Comparison of ENCODE assay signal across 1 cellular context in the genomic region with DNA sequence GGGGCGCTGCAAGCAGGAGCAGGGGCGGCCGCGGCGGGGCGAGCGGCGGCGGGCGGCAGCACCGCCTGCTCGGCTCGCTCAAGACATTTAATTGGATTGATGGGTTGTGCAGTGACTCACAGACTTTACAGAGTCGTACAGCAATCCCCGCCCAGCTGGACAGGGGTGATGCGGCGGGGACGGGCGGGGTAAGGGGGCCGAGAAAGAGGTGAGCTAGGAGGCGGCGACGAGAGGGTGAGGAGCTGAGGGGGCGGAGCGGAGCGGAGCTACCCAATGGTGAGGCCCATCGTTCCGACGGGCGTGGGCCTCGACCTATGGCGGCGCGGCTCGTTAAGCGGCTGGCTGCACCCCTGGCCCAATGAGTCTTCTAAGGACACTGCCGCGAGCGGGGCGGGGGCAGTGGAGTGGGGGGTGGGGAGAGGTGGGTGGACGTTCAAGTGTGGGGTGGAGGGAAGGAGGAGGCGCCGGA.
A peak's percentile ranks its signal among the peaks of the same experiment; 100 is the strongest.
TF ChIP-seq lines count a peak whose summit lies in the region.

No MANE protein-coding gene starts in this region.

TF ChIP-seq in HepG2, 621 proteins besides CTCF, POLR2A, EP300 and RAD21 (continued from another document and continues in another):
- peak; percentile 54; the same call in 1 of the 2 replicates for TF ChIP-seq RARA (CRISPR knock-in tag; IDR thresholded peaks at IDR 0.05)
- TF ChIP-seq, protein P1, sequence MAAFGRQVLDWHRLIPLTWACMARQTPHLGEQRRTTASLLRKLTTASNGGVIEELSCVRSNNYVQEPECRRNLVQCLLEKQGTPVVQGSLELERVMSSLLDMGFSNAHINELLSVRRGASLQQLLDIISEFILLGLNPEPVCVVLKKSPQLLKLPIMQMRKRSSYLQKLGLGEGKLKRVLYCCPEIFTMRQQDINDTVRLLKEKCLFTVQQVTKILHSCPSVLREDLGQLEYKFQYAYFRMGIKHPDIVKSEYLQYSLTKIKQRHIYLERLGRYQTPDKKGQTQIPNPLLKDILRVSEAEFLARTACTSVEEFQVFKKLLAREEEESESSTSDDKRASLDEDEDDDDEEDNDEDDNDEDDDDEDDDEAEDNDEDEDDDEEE (CRISPR knock-in tag; IDR thresholded peaks at IDR 0.05) = peak; percentile 68; the same call in 1 of the 2 replicates
- TF ChIP-seq SALL2 (CRISPR knock-in tag; IDR thresholded peaks at IDR 0.05) = peak; percentile 64; the same call in 1 of the 2 replicates
- TF ChIP-seq IRX3 (CRISPR knock-in tag; IDR thresholded peaks at IDR 0.05; ENCODE audit: borderline replicate concordance, low read depth) = no peak
- no peak for TF ChIP-seq HCFC1 (IDR thresholded peaks at IDR 0.05; ENCODE audit: low read depth, low read length)
- TF ChIP-seq CHD2 (IDR thresholded peaks at IDR 0.05; ENCODE audit: low read depth, low read length) = peak; percentile 67; the same call in 1 of the 2 replicates
- no peak for TF ChIP-seq SMAD1 (CRISPR knock-in tag; IDR thresholded peaks at IDR 0.05; ENCODE audit: borderline replicate concordance, low read depth)
- peak; percentile 67 for TF ChIP-seq TAF15 (IDR thresholded peaks at IDR 0.05; ENCODE audit: low read depth, low read length, poor library complexity, severe bottlenecking)
- TF ChIP-seq DNMT1 (CRISPR knock-in tag; IDR thresholded peaks at IDR 0.05) = 0 out of 2 replicates have a peak, but pooled peaks have one; percentile 50
- TF ChIP-seq, protein P2, sequence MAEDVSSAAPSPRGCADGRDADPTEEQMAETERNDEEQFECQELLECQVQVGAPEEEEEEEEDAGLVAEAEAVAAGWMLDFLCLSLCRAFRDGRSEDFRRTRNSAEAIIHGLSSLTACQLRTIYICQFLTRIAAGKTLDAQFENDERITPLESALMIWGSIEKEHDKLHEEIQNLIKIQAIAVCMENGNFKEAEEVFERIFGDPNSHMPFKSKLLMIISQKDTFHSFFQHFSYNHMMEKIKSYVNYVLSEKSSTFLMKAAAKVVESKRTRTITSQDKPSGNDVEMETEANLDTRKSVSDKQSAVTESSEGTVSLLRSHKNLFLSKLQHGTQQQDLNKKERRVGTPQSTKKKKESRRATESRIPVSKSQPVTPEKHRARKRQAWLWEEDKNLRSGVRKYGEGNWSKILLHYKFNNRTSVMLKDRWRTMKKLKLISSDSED (CRISPR knock-in tag; IDR thresholded peaks at IDR 0.05) = no peak
- 0 out of 2 replicates have a peak, but pooled peaks have one; percentile 30 for TF ChIP-seq ZNF564 (CRISPR knock-in tag; IDR thresholded peaks at IDR 0.05)
- TF ChIP-seq, protein P3, sequence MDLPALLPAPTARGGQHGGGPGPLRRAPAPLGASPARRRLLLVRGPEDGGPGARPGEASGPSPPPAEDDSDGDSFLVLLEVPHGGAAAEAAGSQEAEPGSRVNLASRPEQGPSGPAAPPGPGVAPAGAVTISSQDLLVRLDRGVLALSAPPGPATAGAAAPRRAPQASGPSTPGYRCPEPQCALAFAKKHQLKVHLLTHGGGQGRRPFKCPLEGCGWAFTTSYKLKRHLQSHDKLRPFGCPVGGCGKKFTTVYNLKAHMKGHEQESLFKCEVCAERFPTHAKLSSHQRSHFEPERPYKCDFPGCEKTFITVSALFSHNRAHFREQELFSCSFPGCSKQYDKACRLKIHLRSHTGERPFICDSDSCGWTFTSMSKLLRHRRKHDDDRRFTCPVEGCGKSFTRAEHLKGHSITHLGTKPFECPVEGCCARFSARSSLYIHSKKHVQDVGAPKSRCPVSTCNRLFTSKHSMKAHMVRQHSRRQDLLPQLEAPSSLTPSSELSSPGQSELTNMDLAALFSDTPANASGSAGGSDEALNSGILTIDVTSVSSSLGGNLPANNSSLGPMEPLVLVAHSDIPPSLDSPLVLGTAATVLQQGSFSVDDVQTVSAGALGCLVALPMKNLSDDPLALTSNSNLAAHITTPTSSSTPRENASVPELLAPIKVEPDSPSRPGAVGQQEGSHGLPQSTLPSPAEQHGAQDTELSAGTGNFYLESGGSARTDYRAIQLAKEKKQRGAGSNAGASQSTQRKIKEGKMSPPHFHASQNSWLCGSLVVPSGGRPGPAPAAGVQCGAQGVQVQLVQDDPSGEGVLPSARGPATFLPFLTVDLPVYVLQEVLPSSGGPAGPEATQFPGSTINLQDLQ (CRISPR knock-in tag; IDR thresholded peaks at IDR 0.05) = no peak
- TF ChIP-seq ZNF614 (CRISPR knock-in tag; IDR thresholded peaks at IDR 0.05; ENCODE audit: borderline replicate concordance) = peak; percentile 76; the same call in 1 of the 2 replicates
- TF ChIP-seq THAP11 (CRISPR knock-in tag; IDR thresholded peaks at IDR 0.05) = peak; percentile 70
- TF ChIP-seq ZNF552 (CRISPR knock-in tag; IDR thresholded peaks at IDR 0.05; ENCODE audit: borderline replicate concordance) = 0 out of 2 replicates have a peak, but pooled peaks have one; percentile 46
- no peak for TF ChIP-seq ZNF740 (CRISPR knock-in tag; IDR thresholded peaks at IDR 0.05)
- no peak for TF ChIP-seq CBX1 (IDR thresholded peaks at IDR 0.05; ENCODE audit: low read depth)
- no peak; the same call in 1 of the 2 replicates for TF ChIP-seq MEIS1 (CRISPR knock-in tag; IDR thresholded peaks at IDR 0.05; ENCODE audit: borderline replicate concordance)
- 0 out of 2 replicates have a peak, but pooled peaks have one; percentile 27 for TF ChIP-seq BRF2 (CRISPR knock-in tag; IDR thresholded peaks at IDR 0.05)
- TF ChIP-seq NFKBIZ (CRISPR knock-in tag; IDR thresholded peaks at IDR 0.05) = 0 out of 2 replicates have a peak, but pooled peaks have one; percentile 55
- TF ChIP-seq ZNF501 (CRISPR knock-in tag; IDR thresholded peaks at IDR 0.05) = no peak
- TF ChIP-seq KDM6A (CRISPR knock-in tag; IDR thresholded peaks at IDR 0.05; ENCODE audit: low read depth) = no peak
- no peak for TF ChIP-seq AHR (CRISPR knock-in tag; IDR thresholded peaks at IDR 0.05)
- no peak for TF ChIP-seq SUZ12 (IDR thresholded peaks at IDR 0.05; ENCODE audit: low read depth, low read length)
- TF ChIP-seq ZMYM4 (CRISPR knock-in tag; IDR thresholded peaks at IDR 0.05) = peak; percentile 61; the same call in 1 of the 2 replicates
- no peak; the same call in none of the 2 replicates for TF ChIP-seq REPIN1 (CRISPR knock-in tag; IDR thresholded peaks at IDR 0.05; ENCODE audit: borderline replicate concordance, low read depth)
- peak; percentile 46; the same call in 1 of the 2 replicates for TF ChIP-seq ZKSCAN8 (CRISPR knock-in tag; IDR thresholded peaks at IDR 0.05; ENCODE audit: borderline replicate concordance)
- no peak for TF ChIP-seq GPN1 (CRISPR knock-in tag; IDR thresholded peaks at IDR 0.05; ENCODE audit: borderline replicate concordance)
- TF ChIP-seq NFKB2 (CRISPR knock-in tag; IDR thresholded peaks at IDR 0.05; ENCODE audit: borderline replicate concordance) = peak; percentile 23; the same call in 1 of the 2 replicates
- TF ChIP-seq MXD3 (CRISPR knock-in tag; IDR thresholded peaks at IDR 0.05) = no peak
- peak; percentile 30; the same call in 1 of the 2 replicates for TF ChIP-seq ZNF646 (CRISPR knock-in tag; IDR thresholded peaks at IDR 0.05)
- no peak for TF ChIP-seq FOXC1 (CRISPR knock-in tag; IDR thresholded peaks at IDR 0.05; ENCODE audit: borderline replicate concordance)
- TF ChIP-seq ZNF776 (CRISPR knock-in tag; IDR thresholded peaks at IDR 0.05) = 0 out of 2 replicates have a peak, but pooled peaks have one; percentile 54
- peak; percentile 6; the same call in 1 of the 2 replicates for TF ChIP-seq ZNF605 (CRISPR knock-in tag; IDR thresholded peaks at IDR 0.05)
- peak; percentile 20; the same call in 1 of the 2 replicates for TF ChIP-seq GATAD2A (CRISPR knock-in tag; IDR thresholded peaks at IDR 0.05)
- TF ChIP-seq HOXA3 (CRISPR knock-in tag; IDR thresholded peaks at IDR 0.05) = peak; percentile 27; the same call in 1 of the 2 replicates
- no peak for TF ChIP-seq ZFP36L2 (CRISPR knock-in tag; IDR thresholded peaks at IDR 0.05)
- 0 out of 2 replicates have a peak, but pooled peaks have one; percentile 42 for TF ChIP-seq GTF2F1 (IDR thresholded peaks at IDR 0.05; ENCODE audit: low read length)
- TF ChIP-seq ZSCAN25 (CRISPR knock-in tag; IDR thresholded peaks at IDR 0.05) = peak; percentile 98
- TF ChIP-seq STAG1 (CRISPR knock-in tag; IDR thresholded peaks at IDR 0.05) = peak; percentile 23; the same call in 1 of the 2 replicates
- TF ChIP-seq ZNF724P (CRISPR knock-in tag; IDR thresholded peaks at IDR 0.05; ENCODE audit: borderline replicate concordance) = no peak; the same call in 1 of the 2 replicates
- peak; percentile 5; the same call in 1 of the 2 replicates for TF ChIP-seq PHF21A (CRISPR knock-in tag; IDR thresholded peaks at IDR 0.05)
- TF ChIP-seq CEBPG (CRISPR knock-in tag; IDR thresholded peaks at IDR 0.05) = peak; percentile 36; the same call in 1 of the 2 replicates
- TF ChIP-seq U2AF1 (optimal IDR thresholded peaks at IDR 0.05; ENCODE audit: low read depth, low read length) = peak; percentile 13
- 0 out of 2 replicates have a peak, but pooled peaks have one; percentile 14 for TF ChIP-seq SIX1 (CRISPR knock-in tag; IDR thresholded peaks at IDR 0.05; ENCODE audit: borderline replicate concordance)
- TF ChIP-seq ATF3 (CRISPR knock-in tag; IDR thresholded peaks at IDR 0.05) = peak; percentile 78
- TF ChIP-seq RBM39 (IDR thresholded peaks at IDR 0.05; ENCODE audit: low read depth, low read length, poor library complexity, severe bottlenecking) = no peak
- peak; percentile 77; the same call in 1 of the 2 replicates for TF ChIP-seq ZNF709 (CRISPR knock-in tag; IDR thresholded peaks at IDR 0.05)
- no peak for TF ChIP-seq ZNF253 (CRISPR knock-in tag; IDR thresholded peaks at IDR 0.05; ENCODE audit: borderline replicate concordance)
- TF ChIP-seq, protein P4, sequence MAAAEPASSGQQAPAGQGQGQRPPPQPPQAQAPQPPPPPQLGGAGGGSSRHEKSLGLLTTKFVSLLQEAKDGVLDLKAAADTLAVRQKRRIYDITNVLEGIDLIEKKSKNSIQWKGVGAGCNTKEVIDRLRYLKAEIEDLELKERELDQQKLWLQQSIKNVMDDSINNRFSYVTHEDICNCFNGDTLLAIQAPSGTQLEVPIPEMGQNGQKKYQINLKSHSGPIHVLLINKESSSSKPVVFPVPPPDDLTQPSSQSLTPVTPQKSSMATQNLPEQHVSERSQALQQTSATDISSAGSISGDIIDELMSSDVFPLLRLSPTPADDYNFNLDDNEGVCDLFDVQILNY (CRISPR knock-in tag; conservative IDR thresholded peaks at IDR 0.05) = 0 out of 2 replicates have a peak, but pooled peaks have one; percentile 25
